10 cellular contexts compared by ENCODE assay signal in genomic region chr5:131794596-131794995, GRCh38. TPM values are rescaled to one million over a fixed set of nuclear protein-coding genes. Genes with fewer than 3 reads are reported as not detected.
DNase-seq lines count a peak whose midpoint lies in the region; ATAC-seq, FAIRE-seq and TF ChIP-seq lines count a peak whose summit lies in the region.
"Had no signal": no experiment of that assay in that cellular context is flagged by ENCODE, and none has a peak within 500 bp of the region (broad histone marks: within the 10 kb centered on the region; RNA-seq: fewer than 3 reads in every experiment).

No MANE protein-coding gene starts in this region.

- no peak for TF ChIP-seq POLR2A in erythroblast (IDR thresholded peaks at IDR 0.05; ENCODE audit: low read length)

- peaks cover 4 to 5% of the 10 kb centered on the region in 2 donors for H3K36me3 Mint-ChIP-seq in activated T-cell treated with anti-CD3 and anti-CD28 coated beads, Interleukin-2, amount 50 U/mL, for 72 hours (ENCODE audit: insufficient read depth in 2 of 2)
- peaks cover 14% of the 10 kb centered on the region for H3K36me3 Mint-ChIP-seq in stimulated activated memory B cell treated with anti-CD40 and anti-IgM and Interleukin-4, amounts not matched to agents 10 μg/mL and 1 μg/mL and 100 μg/mL, for 72 hours

- FAIRE-seq in frontal cortex (lab: Jason Lieb, UNC), result no peak

- no peak overlapping the region for H3K27ac ChIP-seq in OCI-LY7 (ENCODE audit: low read depth, low read length, poor library complexity, severe bottlenecking)
- H3K27ac ChIP-seq: epithelial cell of prostate had no signal

- DNase-seq in activated T-cell treated with anti-CD3 and anti-CD28 coated beads, Interleukin-2, amount 50 U/mL, for 72 hours, result no peak
- DNase-seq in activated T-cell treated with anti-CD3 and anti-CD28 coated beads, Interleukin-2, amount 50 U/mL, for 48 hours, result no peak
- DNase-seq in OCI-LY7 (ENCODE audit: low spot score) (peak; percentile 16), erythroblast (lab: John Stamatoyannopoulos, UW) (peak; percentile 42 to 55), NCI-H524 treated with DMSO at 0.1 percent for 48 hours (lab: John Stamatoyannopoulos, UW) (no peak), frontal cortex (ENCODE audit: low spot score in 2 of 2) (no peak)
- DNase-seq: NCI-H1417 treated with DMSO at 0.1 percent for 48 hours had no signal

- no peak overlapping the region for H2AFZ ChIP-seq in OCI-LY7 (ENCODE audit: low read length)

- CTCF ChIA-PET in OCI-LY7 (lab: Charles Lee; ENCODE audit: unreplicated experiment), result no interaction called here

- intact Hi-C loops in OCI-LY7 (cut with micrococcal nuclease; ENCODE audit: unreplicated experiment), result loop anchor here (1.0 to 10.0 kb wide), 3 partner anchors 205 to 630 kb away; partner anchors contain the start of genes CDC42SE2 and HINT1

- peaks cover 23% of the 10 kb centered on the region for H4K20me1 ChIP-seq in OCI-LY7 (ENCODE audit: insufficient read depth, low read length)

- H3K79me2 ChIP-seq in OCI-LY7 (ENCODE audit: insufficient read depth, low read depth, low read length), result peaks cover 65% of the 10 kb centered on the region

- H3K4me1 Mint-ChIP-seq in activated T-cell treated with anti-CD3 and anti-CD28 coated beads, Interleukin-2, amount 50 U/mL, for 72 hours (ENCODE audit: low read depth), result peaks cover 51% of the 10 kb centered on the region
- H3K4me1 Mint-ChIP-seq in stimulated activated memory B cell treated with anti-CD40 and anti-IgM and Interleukin-4, amounts not matched to agents 10 μg/mL and 1 μg/mL and 100 μg/mL, for 72 hours, result peaks cover 38% of the 10 kb centered on the region

- peaks cover 0 to 2% of the 10 kb centered on the region in 2 donors for H3K9me3 Mint-ChIP-seq in activated T-cell treated with anti-CD3 and anti-CD28 coated beads, Interleukin-2, amount 50 U/mL, for 72 hours
- H3K9me3 Mint-ChIP-seq in stimulated activated memory B cell treated with anti-CD40 and anti-IgM and Interleukin-4, amounts not matched to agents 10 μg/mL and 1 μg/mL and 100 μg/mL, for 72 hours, result no peaks in the 10 kb centered on the region

- no peak for ATAC-seq in activated T-cell treated with anti-CD3 and anti-CD28 coated beads, Interleukin-2, amount 50 U/mL, for 72 hours (replicated peaks in 1 of 2)
- no peak for ATAC-seq in stimulated activated memory B cell treated with anti-CD40 and anti-IgM and Interleukin-4, amounts not matched to agents 10 μg/mL and 1 μg/mL and 100 μg/mL, for 72 hours
- ATAC-seq in HG03442 (IDR thresholded peaks at IDR 0.05; ENCODE audit: unreplicated experiment), result no peak

- peaks cover 35% of the 10 kb centered on the region for H3K4me1 ChIP-seq in OCI-LY7 (ENCODE audit: insufficient read depth, low read length, poor library complexity, severe bottlenecking)

- no peaks in the 10 kb centered on the region for H3K9me2 ChIP-seq in OCI-LY7 (ENCODE audit: insufficient read depth, low read length)

- peak overlapping the region; percentile 87 for H3K4me3 ChIP-seq in OCI-LY7 (ENCODE audit: low read depth, low read length, poor library complexity, severe bottlenecking)

- H3K27ac Mint-ChIP-seq in activated T-cell treated with anti-CD3 and anti-CD28 coated beads, Interleukin-2, amount 50 U/mL, for 72 hours, result peak overlapping the region; percentile 23
- H3K27ac Mint-ChIP-seq in stimulated activated memory B cell treated with anti-CD40 and anti-IgM and Interleukin-4, amounts not matched to agents 10 μg/mL and 1 μg/mL and 100 μg/mL, for 72 hours, result no peak overlapping the region

- BruUV-seq in OCI-LY7 (replicated peaks; lab: Mats Ljungman, UMichigan), result no TSS peak

- no peak for TF ChIP-seq CTCF in OCI-LY7 (conservative IDR thresholded peaks at IDR 0.05; ENCODE audit: low read length)

- peak overlapping the region; percentile 41 to 56 for H3K4me3 Mint-ChIP-seq in activated T-cell treated with anti-CD3 and anti-CD28 coated beads, Interleukin-2, amount 50 U/mL, for 72 hours
- H3K4me3 Mint-ChIP-seq in stimulated activated memory B cell treated with anti-CD40 and anti-IgM and Interleukin-4, amounts not matched to agents 10 μg/mL and 1 μg/mL and 100 μg/mL, for 72 hours, result peak overlapping the region; percentile 15

- POLR2A ChIA-PET in OCI-LY7 (lab: Charles Lee), result interaction anchor here (0.5 to 0.6 kb wide), 4 partner anchors 9 to 645 kb away, joined by 3 read pairs; no protein-coding TSS in a partner anchor

- no peaks in the 10 kb centered on the region for H3K9me3 ChIP-seq in OCI-LY7 (ENCODE audit: low read length)

- H3K27me3 Mint-ChIP-seq in activated T-cell treated with anti-CD3 and anti-CD28 coated beads, Interleukin-2, amount 50 U/mL, for 72 hours (ENCODE audit: low read depth), result no peaks in the 10 kb centered on the region
- H3K27me3 Mint-ChIP-seq in stimulated activated memory B cell treated with anti-CD40 and anti-IgM and Interleukin-4, amounts not matched to agents 10 μg/mL and 1 μg/mL and 100 μg/mL, for 72 hours, result no peaks in the 10 kb centered on the region

- H3K36me3 ChIP-seq in OCI-LY7 (ENCODE audit: insufficient read depth, low read length), result no peaks in the 10 kb centered on the region

- H3K4me2 ChIP-seq in OCI-LY7 (ENCODE audit: low read length), result peak overlapping the region; percentile 89

RNA-seq across cellular contexts. Expression of gene FNIP1, which starts 2.2 kb away (rescaled TPM):
- total RNA-seq in activated T-cell treated with anti-CD3 and anti-CD28 coated beads, Interleukin-2, amount 50 U/mL, for 72 hours, result 10 to 100 TPM; 23.0 to 23.8 TPM
- total RNA-seq in OCI-LY7 (2014; rRNA removed; shearing (Covaris generic)), result 16.1 and 19.4 TPM in 2 replicates
- 20.0 and 20.6 TPM in 2 replicates for total RNA-seq in OCI-LY7 (2022)
- total RNA-seq in frontal cortex, result 54.2 TPM

Comparison
In these comparisons a context has a peak if more than half of its experiments do, and no peak if none do; other contexts are left out.
1. DNase-seq: peak in OCI-LY7 (single experiment) and erythroblast (2 of 2); none in activated T-cell treated with anti-CD3 and anti-CD28 coated beads, Interleukin-2, amount 50 U/mL, for 72 hours (0 of 2), activated T-cell treated with anti-CD3 and anti-CD28 coated beads, Interleukin-2, amount 50 U/mL, for 48 hours (0 of 2), NCI-H524 treated with DMSO at 0.1 percent for 48 hours (single experiment) and frontal cortex (0 of 2).